Comparison of ENCODE assay signal across 10 cellular contexts in the genomic region with DNA sequence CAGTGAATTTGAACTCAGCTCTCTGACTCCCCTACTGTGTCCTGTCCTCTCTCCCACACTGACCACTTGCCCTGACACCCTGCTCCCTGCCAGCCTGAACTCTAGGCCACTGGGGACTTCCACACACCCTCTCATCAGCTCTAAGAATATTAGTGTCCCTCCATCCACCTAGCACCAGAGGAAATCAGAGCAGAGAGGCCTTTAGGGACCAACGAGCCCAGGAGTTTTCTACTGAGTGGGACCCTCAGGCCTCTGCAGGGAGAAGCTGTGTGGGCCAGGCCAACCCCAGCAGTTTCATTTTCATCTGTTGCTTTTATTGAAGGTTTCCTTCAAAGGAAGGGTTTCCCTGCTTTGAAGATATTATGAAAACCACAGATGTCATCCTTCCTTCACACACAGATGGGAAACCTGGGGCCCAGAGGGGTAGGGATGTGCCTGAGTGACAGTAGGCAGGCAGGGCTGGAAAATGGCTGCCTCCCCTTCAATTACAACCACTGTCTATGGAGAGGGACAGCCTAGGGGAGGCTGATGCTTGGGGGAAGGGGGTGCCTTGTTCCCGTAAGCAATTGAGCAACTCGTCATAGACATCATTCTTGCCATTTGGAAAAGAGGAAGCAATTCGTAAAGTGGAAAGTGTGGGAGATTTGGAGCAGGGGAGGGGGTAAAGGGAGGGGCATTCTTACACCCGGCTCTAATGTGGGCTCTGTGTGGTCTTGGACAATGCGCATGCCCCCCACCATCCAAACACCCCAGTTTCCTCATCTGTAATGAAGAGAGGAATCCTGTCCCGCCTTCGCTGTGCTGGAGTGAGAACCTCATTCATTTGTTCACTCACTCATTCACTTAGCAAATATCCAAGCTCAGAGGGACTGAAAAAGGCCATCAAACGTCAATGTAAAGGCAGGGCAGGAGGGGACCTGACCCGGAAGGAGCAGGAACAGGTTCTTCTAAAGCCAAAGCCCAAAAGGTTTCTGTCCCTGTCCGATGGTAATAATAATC. TPM values are rescaled to one million over a fixed set of nuclear protein-coding genes. Genes with fewer than 3 reads are reported as not detected.
DNase-seq lines count a peak whose midpoint lies in the region; ATAC-seq and TF ChIP-seq lines count a peak whose summit lies in the region.
"Had no signal": no experiment of that assay in that cellular context is flagged by ENCODE, and none has a peak within 500 bp of the region (broad histone marks: within the 10 kb centered on the region; RNA-seq: fewer than 3 reads in every experiment).

No MANE protein-coding gene starts in this region.

- peaks cover 84 to 93% (median 90%) of the 10 kb centered on the region in 10 experiments for H3K4me1 ChIP-seq in BLaER1 treated with 17β-estradiol and CSF1 and Interleukin-3, amounts not matched to agents 10 nM and 100 nM
- H3K4me1 ChIP-seq in MM.1S (ENCODE audit: low read length) (peaks cover 62% of the 10 kb centered on the region), neuronal stem cell (ENCODE audit: control insufficient read depth in 2 of 2, insufficient read depth in 1 of 2, low read depth in 1 of 2, low read length in 2 of 2) (peaks cover 11 to 12% of the 10 kb centered on the region in 2 donors)

- H3K9me2 ChIP-seq in MM.1S (replicated peaks; ENCODE audit: insufficient read depth, low read length), result no peaks in the 10 kb centered on the region

- H3K9me3 ChIP-seq in BLaER1 treated with 17β-estradiol and CSF1 and Interleukin-3, amounts not matched to agents 10 nM and 100 nM (replicated peaks in 1 of 11), result peaks cover 0 to 8% (median 3%) of the 10 kb centered on the region in 11 experiments; a peak in 8 of 22 replicates
- H3K9me3 ChIP-seq in MM.1S (replicated peaks; ENCODE audit: insufficient read depth, low read length) (no peaks in the 10 kb centered on the region), neuronal stem cell (replicated peaks in 1 of 2; ENCODE audit: control insufficient read depth in 2 of 2, insufficient read depth in 1 of 2, low read depth in 1 of 2, low read length in 2 of 2) (peaks cover 3% of the 10 kb centered on the region in 2 donors)
- H3K9me3 ChIP-seq: adrenal gland had no signal

- peaks cover 26% of the 10 kb centered on the region for H3K79me2 ChIP-seq in MM.1S (ENCODE audit: low read length)

- H3K27ac Mint-ChIP-seq in activated naive CD8-positive, alpha-beta T cell treated with anti-CD3 and anti-CD28 coated beads, Interleukin-2, amount 50 U/mL, for 24 hours, result peak overlapping the region; percentile 67

- peak overlapping the region; percentile 55 to 80 (median 77) for H3K9ac ChIP-seq in BLaER1 treated with 17β-estradiol and CSF1 and Interleukin-3, amounts not matched to agents 10 nM and 100 nM
- H3K9ac ChIP-seq in MM.1S (ENCODE audit: low read length) (peak overlapping the region; percentile 1; the same call in 1 of the 2 replicates), neuronal stem cell (ENCODE audit: low read depth, low read length, poor library complexity) (no peak overlapping the region)

- H3K36me3 ChIP-seq in BLaER1 treated with 17β-estradiol and CSF1 and Interleukin-3, amounts not matched to agents 10 nM and 100 nM, result peaks cover 0 to 20% (median 5%) of the 10 kb centered on the region in 11 experiments; a peak in 9 of 22 replicates
- H3K36me3 ChIP-seq in MM.1S (replicated peaks; ENCODE audit: insufficient read depth, low read length) (no peaks in the 10 kb centered on the region), neuronal stem cell (replicated peaks in 1 of 2; ENCODE audit: control insufficient read depth in 2 of 2, insufficient read depth in 2 of 2, low read length in 2 of 2) (peaks cover 8 to 9% of the 10 kb centered on the region in 2 donors)
- H3K36me3 ChIP-seq: adrenal gland had no signal

- H2BK120ac ChIP-seq in neuronal stem cell (ENCODE audit: low read depth, low read length), result no peak overlapping the region

- H3K36me3 Mint-ChIP-seq in activated naive CD8-positive, alpha-beta T cell treated with anti-CD3 and anti-CD28 coated beads, Interleukin-2, amount 50 U/mL, for 24 hours (ENCODE audit: low read depth), result peaks cover 3% of the 10 kb centered on the region

- peaks cover 15% of the 10 kb centered on the region for H3F3A ChIP-seq in MM.1S (ENCODE audit: insufficient read depth, low read length)

- H2BK5ac ChIP-seq in neuronal stem cell (ENCODE audit: low read length), result no peak overlapping the region

- no CpG with 5 or more reads among the region's 11 CpGs for WGBS in neuronal stem cell (ENCODE audit: extremely low coverage in 2 of 2, insufficient read length in 2 of 2, insufficient replicate concordance in 1 of 2), 2 donors

- H3K27me3 ChIP-seq in BLaER1 treated with 17β-estradiol and CSF1 and Interleukin-3, amounts not matched to agents 10 nM and 100 nM, result peaks cover 0 to 6% (median 0%) of the 10 kb centered on the region in 11 experiments; a peak in 1 of 22 replicates
- H3K27me3 ChIP-seq in MM.1S (replicated peaks; ENCODE audit: insufficient read depth, low read length) (no peaks in the 10 kb centered on the region), neuronal stem cell (ENCODE audit: control insufficient read depth in 3 of 3, insufficient read depth in 3 of 3, low read depth in 1 of 3, low read length in 3 of 3) (peaks cover 0 to 18% (median 16%) of the 10 kb centered on the region in 3 experiments)
- H3K27me3 ChIP-seq: adrenal gland had no signal

- H3K23ac ChIP-seq in neuronal stem cell (ENCODE audit: low read depth, low read length, poor library complexity), result no peak overlapping the region

- H3K4ac ChIP-seq in neuronal stem cell (ENCODE audit: low read length), result no peak overlapping the region

- H4K91ac ChIP-seq in neuronal stem cell (ENCODE audit: low read depth, low read length, poor library complexity), result no peak overlapping the region

- H2AK5ac ChIP-seq in neuronal stem cell (ENCODE audit: low read depth, low read length), result no peak overlapping the region

- no peak overlapping the region for H3K4me3 Mint-ChIP-seq in activated naive CD8-positive, alpha-beta T cell treated with anti-CD3 and anti-CD28 coated beads, Interleukin-2, amount 50 U/mL, for 24 hours

- no peak overlapping the region for H3K14ac ChIP-seq in neuronal stem cell (ENCODE audit: low read length)

- peaks cover 89% of the 10 kb centered on the region for H3K4me1 Mint-ChIP-seq in activated naive CD8-positive, alpha-beta T cell treated with anti-CD3 and anti-CD28 coated beads, Interleukin-2, amount 50 U/mL, for 24 hours

- peak; percentile 34 for ATAC-seq in activated naive CD8-positive, alpha-beta T cell treated with anti-CD3 and anti-CD28 coated beads, Interleukin-2, amount 50 U/mL, for 24 hours
- ATAC-seq in HG03439 (IDR thresholded peaks at IDR 0.05; ENCODE audit: unreplicated experiment) (no peak), GM18519 (IDR thresholded peaks at IDR 0.05; ENCODE audit: low FRiP score, unreplicated experiment) (no peak), GM19351 (IDR thresholded peaks at IDR 0.05; ENCODE audit: unreplicated experiment) (no peak)

- H3K27ac ChIP-seq in BLaER1 treated with 17β-estradiol and CSF1 and Interleukin-3, amounts not matched to agents 10 nM and 100 nM, result peak overlapping the region; percentile 76 to 89 (median 87)
- H3K27ac ChIP-seq in MM.1S (ENCODE audit: low read length) (peak overlapping the region; percentile 47; the same call in 1 of the 2 replicates), neuronal stem cell (replicated peaks; ENCODE audit: low read length) (no peak overlapping the region)

- no peak overlapping the region for H2BK15ac ChIP-seq in neuronal stem cell (ENCODE audit: low read length)

- no peak overlapping the region for H4K8ac ChIP-seq in neuronal stem cell (ENCODE audit: low read depth, low read length)

- H2AFZ ChIP-seq in MM.1S (ENCODE audit: low read length) (peak overlapping the region; percentile 16; the same call in 1 of the 2 replicates), neuronal stem cell (ENCODE audit: low read length) (peak overlapping the region; percentile 35)

- H4K20me1 ChIP-seq in BLaER1 treated with 17β-estradiol and CSF1 and Interleukin-3, amounts not matched to agents 10 nM and 100 nM, result peaks cover 0 to 12% (median 0%) of the 10 kb centered on the region in 11 experiments; a peak in 1 of 22 replicates
- no peaks in the 10 kb centered on the region for H4K20me1 ChIP-seq in MM.1S (ENCODE audit: insufficient read depth, low read length)

- peaks cover 2% of the 10 kb centered on the region for H3K9me3 Mint-ChIP-seq in activated naive CD8-positive, alpha-beta T cell treated with anti-CD3 and anti-CD28 coated beads, Interleukin-2, amount 50 U/mL, for 24 hours

- no peaks in the 10 kb centered on the region for H3K79me1 ChIP-seq in neuronal stem cell (ENCODE audit: low read depth, low read length)

- no peak for TF ChIP-seq CTCF in MM.1S (IDR thresholded peaks at IDR 0.05; ENCODE audit: low read length)

- H3K4me3 ChIP-seq in BLaER1 treated with 17β-estradiol and CSF1 and Interleukin-3, amounts not matched to agents 10 nM and 100 nM, result peak overlapping the region in 2 of 10 experiments; percentile 63 to 89; a peak in 7 of 20 replicates
- H3K4me3 ChIP-seq in MM.1S (ENCODE audit: low read length) (no peak overlapping the region), neuronal stem cell (ENCODE audit: low read length in 2 of 2) (no peak overlapping the region)
- H3K4me3 ChIP-seq: adrenal gland had no signal

- DNase-seq in MM.1S (peak; percentile 61), neuronal stem cell (ENCODE audit: low spot score) (no peak), NCI-H2171 treated with DMSO at 0.1 percent for 48 hours (lab: John Stamatoyannopoulos, UW) (no peak)
- no peak for DNase-seq in activated naive CD8-positive, alpha-beta T cell treated with anti-CD3 and anti-CD28 coated beads, Interleukin-2, amount 50 U/mL, for 24 hours
- DNase-seq: COR-L47 had no signal

- peak overlapping the region; percentile 91 to 100 (median 98) for H3K4me2 ChIP-seq in BLaER1 treated with 17β-estradiol and CSF1 and Interleukin-3, amounts not matched to agents 10 nM and 100 nM
- H3K4me2 ChIP-seq in MM.1S (ENCODE audit: low read depth, low read length) (peak overlapping the region; percentile 57), neuronal stem cell (ENCODE audit: insufficient read depth, low read length, poor library complexity, severe bottlenecking) (no peak overlapping the region)

- H3K27me3 Mint-ChIP-seq in activated naive CD8-positive, alpha-beta T cell treated with anti-CD3 and anti-CD28 coated beads, Interleukin-2, amount 50 U/mL, for 24 hours, result peaks cover 6% of the 10 kb centered on the region

- no peak overlapping the region for H3K18ac ChIP-seq in neuronal stem cell (ENCODE audit: low read length)

- H2BK12ac ChIP-seq in neuronal stem cell (ENCODE audit: low read length), result no peak overlapping the region

RNA-seq across cellular contexts. Expression of gene GLIPR2, which starts 3.9 kb away (rescaled TPM):
- 29.4 TPM for polyA plus RNA-seq in neuronal stem cell (2013, experiment 1 of 2)
- 30.0 TPM for polyA plus RNA-seq in neuronal stem cell (2013, experiment 2 of 2)

RNA-seq across cellular contexts. Expression of gene CCIN, which starts 28.8 kb away (rescaled TPM):
- 0.03 TPM for polyA plus RNA-seq in neuronal stem cell (2013, experiment 1 of 2)
- 0.03 TPM for polyA plus RNA-seq in neuronal stem cell (2013, experiment 2 of 2)

RNA-seq across cellular contexts. Expression of gene CLTA, which starts 50.3 kb away (rescaled TPM):
- 191 TPM for polyA plus RNA-seq in neuronal stem cell (2013, experiment 1 of 2)
- 183 TPM for polyA plus RNA-seq in neuronal stem cell (2013, experiment 2 of 2)
